ENCODE assay signal across 1 cellular context in genomic region chr1:42941640-42942330, GRCh38.
TF ChIP-seq lines count a peak whose summit lies in the region.

No MANE protein-coding gene starts in this region.

TF ChIP-seq in K562, 482 proteins besides CTCF, POLR2A, EP300 and RAD21 (continued from another document):
- TF ChIP-seq STAT6 (CRISPR knock-in tag; IDR thresholded peaks at IDR 0.05) (peak; percentile 63; the same call in 1 of the 2 replicates), SMARCA4 (IDR thresholded peaks at IDR 0.05) (peak; percentile 62), DPF2 (IDR thresholded peaks at IDR 0.05) (peak; percentile 81), SP1 (CRISPR knock-in tag; IDR thresholded peaks at IDR 0.05) (peak; percentile 13; the same call in 1 of the 2 replicates), TEAD1 (CRISPR knock-in tag; IDR thresholded peaks at IDR 0.05) (0 out of 4 replicates have a peak, but pooled peaks of 1 of the 2 experiments have one; percentile 12), NR2F6 (CRISPR knock-in tag; IDR thresholded peaks at IDR 0.05) (no peak), ATF3 (IDR thresholded peaks at IDR 0.05) (peak; percentile 86), ATF3 (CRISPR knock-in tag; conservative IDR thresholded peaks at IDR 0.05) (peak; percentile 79), ZBTB12 (CRISPR knock-in tag; IDR thresholded peaks at IDR 0.05) (peak; percentile 31; the same call in 1 of the 2 replicates), ARID1B (IDR thresholded peaks at IDR 0.05) (peak; percentile 65), NBN (IDR thresholded peaks at IDR 0.05; ENCODE audit: low read depth) (peak; percentile 29; the same call in 1 of the 2 replicates), NRF1 (conservative IDR thresholded peaks at IDR 0.05 in 1 of 2, IDR thresholded peaks at IDR 0.05 in 1 of 2) (0 out of 4 replicates have a peak, but pooled peaks have one; percentile 24 to 36), ZNF253 (CRISPR knock-in tag; conservative IDR thresholded peaks at IDR 0.05) (no peak), DEAF1 (CRISPR knock-in tag; IDR thresholded peaks at IDR 0.05) (no peak), CHD7 (IDR thresholded peaks at IDR 0.05; ENCODE audit: low read depth, low read length) (no peak), RFX1 (IDR thresholded peaks at IDR 0.05) (no peak), FOXM1 (IDR thresholded peaks at IDR 0.05; ENCODE audit: low read depth) (no peak), FOXM1 (CRISPR knock-in tag; IDR thresholded peaks at IDR 0.05; ENCODE audit: low read depth) (0 out of 2 replicates have a peak, but pooled peaks have one; percentile 25), ZNF551 (CRISPR knock-in tag; IDR thresholded peaks at IDR 0.05) (no peak), ZNF583 (CRISPR knock-in tag; IDR thresholded peaks at IDR 0.05) (peak; percentile 80; the same call in 1 of the 2 replicates), NELFE (IDR thresholded peaks at IDR 0.05; ENCODE audit: insufficient read depth, insufficient read length) (no peak), HNRNPK (IDR thresholded peaks at IDR 0.05; ENCODE audit: low read depth, low read length, poor library complexity, severe bottlenecking) (no peak), ETV1 (tag; conservative IDR thresholded peaks at IDR 0.05; ENCODE audit: low read depth) (peak; percentile 47; the same call in 1 of the 2 replicates), WHSC1 (IDR thresholded peaks at IDR 0.05; ENCODE audit: low read length) (no peak), PKNOX1 (IDR thresholded peaks at IDR 0.05) (peak; percentile 30; the same call in 1 of the 2 replicates), BCOR (IDR thresholded peaks at IDR 0.05) (no peak), XRCC4 (IDR thresholded peaks at IDR 0.05; ENCODE audit: extremely low read depth, insufficient read depth, insufficient read length) (no peak), BRCA1 (IDR thresholded peaks at IDR 0.05) (no peak), BRCA1 (CRISPR knock-in tag; IDR thresholded peaks at IDR 0.05) (no peak), CHD4 (IDR thresholded peaks at IDR 0.05; ENCODE audit: insufficient read depth, insufficient replicate concordance, low read depth, low read length, poor library complexity, severe bottlenecking) (peak; percentile 54), KLF6 (CRISPR knock-in tag; IDR thresholded peaks at IDR 0.05; ENCODE audit: borderline replicate concordance) (peak; percentile 82; the same call in 1 of the 2 replicates), ZNF644 (tag; IDR thresholded peaks at IDR 0.05; ENCODE audit: low read depth) (0 out of 2 replicates have a peak, but pooled peaks have one; percentile 63), HLTF (IDR thresholded peaks at IDR 0.05) (peak; percentile 60; the same call in 1 of the 2 replicates), ZNF408 (CRISPR knock-in tag; IDR thresholded peaks at IDR 0.05; ENCODE audit: low read depth) (no peak), MAFK (IDR thresholded peaks at IDR 0.05; ENCODE audit: low read length) (peak; percentile 93)
